In the genomic region with DNA sequence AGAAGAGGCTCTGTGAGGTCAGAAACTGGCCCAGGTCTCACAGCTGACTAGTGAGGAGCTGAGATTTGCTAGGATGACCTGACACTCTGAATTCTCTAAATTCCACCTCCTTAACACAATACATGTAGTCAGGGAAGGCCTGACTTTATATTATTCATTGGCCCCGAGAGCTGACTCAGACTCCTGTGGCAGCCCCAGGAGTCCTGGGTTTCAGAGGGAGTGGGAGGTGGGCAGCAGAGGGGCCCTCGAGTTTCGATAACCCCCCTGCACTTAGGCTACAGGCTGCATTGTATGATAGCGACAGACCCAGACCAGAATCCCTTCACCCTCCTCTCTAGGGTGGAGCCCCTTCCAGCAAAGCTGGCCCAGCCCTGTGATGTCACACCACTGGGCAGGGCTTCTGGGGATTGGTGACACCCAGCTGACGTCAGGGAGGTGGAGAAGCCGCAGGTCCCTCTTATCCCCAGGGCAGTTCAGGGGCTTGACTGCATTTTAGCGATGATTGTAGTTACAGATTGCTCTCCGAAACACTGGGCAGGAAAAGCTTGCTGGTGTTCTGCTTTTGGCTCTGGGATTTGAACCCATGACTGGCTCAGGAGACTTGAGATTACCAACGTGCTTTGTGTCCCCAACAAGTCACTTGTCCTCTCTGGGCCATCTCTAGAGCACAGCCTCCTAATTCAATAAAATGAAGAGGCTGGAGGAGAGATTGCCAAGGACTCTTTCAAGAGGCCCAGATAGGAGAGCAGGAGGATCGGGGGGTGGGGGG, we compare ENCODE assay signal across 9 cellular contexts. TPM values are rescaled to one million over a fixed set of nuclear protein-coding genes. Genes with fewer than 3 reads are reported as not detected.
DNase-seq lines count a peak whose midpoint lies in the region; ATAC-seq, FAIRE-seq and TF ChIP-seq lines count a peak whose summit lies in the region.
"Had no signal": no experiment of that assay in that cellular context is flagged by ENCODE, and none has a peak within 500 bp of the region (broad histone marks: within the 10 kb centered on the region; RNA-seq: fewer than 3 reads in every experiment).

No MANE protein-coding gene starts in this region.

- H2BK12ac ChIP-seq in H1 (ENCODE audit: low read depth, low read length) = peak overlapping the region; percentile 5

- H3K23ac ChIP-seq in H1 (ENCODE audit: insufficient read length) = no peak overlapping the region

- DNase-seq in NCI-H82 treated with DMSO at 0.1 percent for 48 hours (lab: John Stamatoyannopoulos, UW; ENCODE audit: unreplicated experiment) (peak; percentile 80), H1 (ENCODE audit: low read depth in 1 of 2, low spot score in 2 of 2) (peak; percentile 58 to 90), osteoblast (ENCODE audit: insufficient read length, low spot score, missing footprints) (peak; percentile 97)
- DNase-seq: activated CD4-positive, CD25-positive, alpha-beta regulatory T cell had no signal

- H2BK120ac ChIP-seq in H1 (replicated peaks; ENCODE audit: low read depth, low read length) = no peak overlapping the region

- peak overlapping the region; percentile 41 for H4K5ac ChIP-seq in H1 (ENCODE audit: insufficient read length, low read depth, low read length)

- H3K4me2 ChIP-seq in H1 (ENCODE audit: insufficient read depth in 1 of 2, low read depth in 2 of 2, low read length in 2 of 2) (peak overlapping the region; percentile 37 to 58), osteoblast (ENCODE audit: insufficient read depth, low read length) (peak overlapping the region; percentile 32)

- H3K4me3 ChIP-seq in HEK293 (ENCODE audit: low read depth, low read length) = no peak overlapping the region
- H3K4me3 ChIP-seq in H1 (ENCODE audit: extremely low read depth in 1 of 4, insufficient read depth in 2 of 4, low read depth in 3 of 4, low read length in 4 of 4) = peak overlapping the region in 1 of 4 experiments; percentile 33; a peak in 1 of 8 replicates
- H3K4me3 ChIP-seq in osteoblast (ENCODE audit: insufficient read depth, low read length) = no peak overlapping the region

- WGBS in H1 (ENCODE audit: extremely low coverage in 1 of 2, insufficient coverage in 1 of 2, insufficient read length in 1 of 2, insufficient replicate concordance in 2 of 2, low coverage in 1 of 2, low lambda C conversion rate in 2 of 2, missing lambda C conversion rate in 1 of 2), 2 experiments = 19% methylated on average over 10 of the region's 10 CpGs; no CpG with 5 or more reads in 1 of the 2 experiments

- 0 out of 2 replicates have a peak overlapping the region, but pooled peaks have one; percentile 54 for H2BK5ac ChIP-seq in H1 (ENCODE audit: low read depth, low read length)

- no peak for TF ChIP-seq POLR2A in H1 (IDR thresholded peaks at IDR 0.05; ENCODE audit: control extremely low read depth in 1 of 2, low read depth in 2 of 2, low read length in 2 of 2)

- no peak overlapping the region for H4K8ac ChIP-seq in H1 (ENCODE audit: extremely low read depth, insufficient read depth, low read length)

- no peak overlapping the region for H3K4ac ChIP-seq in H1 (replicated peaks; ENCODE audit: insufficient read length, low read depth, low read length)

- ATAC-seq in GM21528 (IDR thresholded peaks at IDR 0.05; ENCODE audit: low FRiP score, unreplicated experiment) (no peak), HG03521 (IDR thresholded peaks at IDR 0.05; ENCODE audit: unreplicated experiment) (no peak), HG02885 (IDR thresholded peaks at IDR 0.05; ENCODE audit: poor library complexity, unreplicated experiment) (no peak), GM18868 (IDR thresholded peaks at IDR 0.05; ENCODE audit: unreplicated experiment) (no peak)

- H3K27me3 ChIP-seq in H1 (replicated peaks in 1 of 4; ENCODE audit: control insufficient read depth in 3 of 4, extremely low read depth in 1 of 4, insufficient read depth in 3 of 4, low read length in 3 of 4) (no peaks in the 10 kb centered on the region), osteoblast (ENCODE audit: insufficient read depth, low read length) (no peaks in the 10 kb centered on the region)

- H3K4me1 ChIP-seq in HEK293 (ENCODE audit: control insufficient read depth, insufficient read depth, low read length) (peaks cover 9% of the 10 kb centered on the region), H1 (replicated peaks in 1 of 4; ENCODE audit: control insufficient read depth in 3 of 4, insufficient read depth in 4 of 4, low read length in 3 of 4) (peaks cover 19 to 31% (median 20%) of the 10 kb centered on the region in 4 experiments), osteoblast (ENCODE audit: insufficient read depth, low read length) (peaks cover 10% of the 10 kb centered on the region)

- H3K27ac ChIP-seq in HEK293 (ENCODE audit: extremely low read depth, low read depth, low read length) (no peak overlapping the region; the same call in 1 of the 2 replicates), H1 (ENCODE audit: low read depth, low read length) (peak overlapping the region; percentile 70; the same call in 1 of the 2 replicates), osteoblast (ENCODE audit: low read depth, low read length) (peak overlapping the region; percentile 65)

- peak overlapping the region; percentile 50; the same call in 1 of the 2 replicates for H2BK20ac ChIP-seq in H1 (ENCODE audit: low read length)

- H3K23me2 ChIP-seq in H1 (ENCODE audit: low read depth, low read length) = no peaks in the 10 kb centered on the region

- POLR2A ChIA-PET in HEK293 (lab: Yijun Ruan, JAX) = interaction anchor here (0.7 to 2.0 kb wide), 6 partner anchors 12 to 99 kb away, joined by 3 to 11 read pairs (median 5); a partner anchor contains a TSS
- POLR2A ChIA-PET in H1 (lab: Charles Lee; ENCODE audit: partially characterized antibody) = interaction anchor here (0.7 to 4.3 kb wide), 12 partner anchors 12 to 103 kb away, joined by 3 to 33 read pairs (median 4); a partner anchor contains a TSS

- H3K18ac ChIP-seq in H1 (ENCODE audit: extremely low read depth, low read length) = 0 out of 2 replicates have a peak overlapping the region, but pooled peaks have one; percentile 55

- H3K79me2 ChIP-seq in H1 (ENCODE audit: control insufficient read depth in 1 of 2, insufficient read depth in 2 of 2, low read length in 2 of 2) (no peaks in the 10 kb centered on the region), osteoblast (ENCODE audit: insufficient read depth, low read length) (no peaks in the 10 kb centered on the region)

- TF ChIP-seq CTCF in HEK293 (tag by site-specific recombination; IDR thresholded peaks at IDR 0.05) (no peak), H1 (IDR thresholded peaks at IDR 0.05; ENCODE audit: control extremely low read depth in 1 of 3, insufficient read depth in 1 of 3, low read depth in 1 of 3, low read length in 3 of 3) (no peak), osteoblast (IDR thresholded peaks at IDR 0.05; ENCODE audit: extremely low read depth, low read depth, low read length) (no peak)

- H2AFZ ChIP-seq in H1 (ENCODE audit: low read length) = no peak overlapping the region
- H2AFZ ChIP-seq in osteoblast (ENCODE audit: low read length) = peak overlapping the region; percentile 56

- H3K9me3 ChIP-seq in HEK293 (ENCODE audit: control insufficient read depth, insufficient read depth, low read depth, low read length) (no peaks in the 10 kb centered on the region), H1 (ENCODE audit: insufficient read depth in 2 of 2, low read depth in 1 of 2, low read length in 1 of 2) (no peaks in the 10 kb centered on the region), osteoblast (ENCODE audit: low read depth, low read length) (no peaks in the 10 kb centered on the region)

- peak overlapping the region in 1 of 4 experiments; percentile 8; a peak in 1 of 7 replicates for H3K9ac ChIP-seq in H1 (replicated peaks in 1 of 4; ENCODE audit: extremely low read depth in 1 of 4, low read depth in 3 of 4, low read length in 3 of 4)

- no peak for TF ChIP-seq RAD21 in H1 (IDR thresholded peaks at IDR 0.05 in 1 of 2, conservative IDR thresholded peaks at IDR 0.05 in 1 of 2; ENCODE audit: low read depth in 2 of 2, low read length in 2 of 2)

- H3K79me1 ChIP-seq in H1 (ENCODE audit: low read depth, low read length) = no peaks in the 10 kb centered on the region

- H4K20me1 ChIP-seq in H1 (replicated peaks in 1 of 2; ENCODE audit: control insufficient read depth in 1 of 2, insufficient read depth in 2 of 2, low read length in 2 of 2) (no peaks in the 10 kb centered on the region), osteoblast (ENCODE audit: insufficient read depth, low read length) (no peaks in the 10 kb centered on the region)

- TF ChIP-seq EP300 in H1 (IDR thresholded peaks at IDR 0.05; ENCODE audit: borderline replicate concordance in 1 of 2, low read depth in 2 of 2, low read length in 2 of 2) = no peak

- H3K36me3 ChIP-seq in HEK293 (ENCODE audit: control insufficient read depth in 2 of 2, insufficient read depth in 1 of 2, low read length in 2 of 2) (no peaks in the 10 kb centered on the region), H1 (ENCODE audit: control insufficient read depth in 2 of 4, insufficient read depth in 4 of 4, low read length in 3 of 4) (no peaks in the 10 kb centered on the region), osteoblast (ENCODE audit: insufficient read depth, low read length) (no peaks in the 10 kb centered on the region)

- FAIRE-seq in H1 (lab: Jason Lieb, UNC) = no peak

- H3K56ac ChIP-seq in H1 (replicated peaks; ENCODE audit: insufficient read length, low read depth, low read length) = no peak overlapping the region

- peak overlapping the region; percentile 65; the same call in 1 of the 2 replicates for H2BK15ac ChIP-seq in H1 (ENCODE audit: low read length)

- no peak overlapping the region for H4K91ac ChIP-seq in H1 (replicated peaks; ENCODE audit: insufficient read length, low read length)

- H3K14ac ChIP-seq in H1 (ENCODE audit: insufficient read length) = no peak overlapping the region

- no peak overlapping the region for H2AK5ac ChIP-seq in H1 (ENCODE audit: low read depth, low read length)

- CTCF ChIA-PET in HEK293 (lab: Yijun Ruan, JAX) (interaction anchor here (0.5 to 2.9 kb wide), 12 partner anchors 11 to 230 kb away, joined by 3 to 15 read pairs (median 4); no protein-coding TSS in a partner anchor), H1 (lab: Charles Lee; ENCODE audit: partially characterized antibody) (interaction anchor here (0.9 to 5.3 kb wide), 8 partner anchors 10 to 210 kb away, joined by 3 to 77 read pairs (median 10); a partner anchor contains a TSS)

RNA-seq across cellular contexts. Expression of a gene that starts 17.0 kb away (rescaled TPM):
- total RNA-seq in H1 (2021; fragmentation: NEBNext Ultra II Directional; extraction: Animal tissue kit (Norgen Biotek cat#: 25700)) = 0.08 and 0.13 TPM in 2 replicates
- polyA plus RNA-seq in H1 (2011; rRNA removed) = 0.23 and 0.25 TPM in 2 replicates
- 0.16 TPM for polyA plus RNA-seq in H1 (2011; cell fraction: cytosol; rRNA removed)
- 0.17 TPM for polyA plus RNA-seq in H1 (2011; cell fraction: nucleus; rRNA removed)
- 0.18 to 0.20 TPM (median 0.20 TPM) in 4 replicates for polyA plus RNA-seq in H1 (2012, experiment 1 of 2)
- 0.09 TPM for polyA plus RNA-seq in H1 (2012, experiment 2 of 2)
- 0.10 TPM for polyA plus RNA-seq in H1 (2013, experiment 1 of 2)
- polyA plus RNA-seq in H1 (2013, experiment 2 of 2) = 0.15 TPM
- 0.13 and 0.22 TPM in 2 replicates for polyA minus RNA-seq in H1 (2011; rRNA and poly(A)+ RNA removed)
- not detected for polyA minus RNA-seq in H1 (2011; cell fraction: cytosol; rRNA and poly(A)+ RNA removed)
- 0.50 TPM for polyA minus RNA-seq in H1 (2011; cell fraction: nucleus; rRNA and poly(A)+ RNA removed)
- total RNA-seq in osteoblast = not detected in 2 replicates

RNA-seq across cellular contexts. Expression of a gene that starts 38.8 kb away (rescaled TPM):
- 58.7 and 59.0 TPM in 2 replicates for total RNA-seq in H1 (2021; fragmentation: NEBNext Ultra II Directional; extraction: Animal tissue kit (Norgen Biotek cat#: 25700))
- polyA plus RNA-seq in H1 (2011; rRNA removed) = 40.3 and 41.7 TPM in 2 replicates
- polyA plus RNA-seq in H1 (2011; cell fraction: cytosol; rRNA removed) = 39.3 TPM
- polyA plus RNA-seq in H1 (2011; cell fraction: nucleus; rRNA removed) = 35.6 TPM
- 35.1 to 57.5 TPM (median 42.3 TPM) in 4 replicates for polyA plus RNA-seq in H1 (2012, experiment 1 of 2)
- 35.7 TPM for polyA plus RNA-seq in H1 (2012, experiment 2 of 2)
- polyA plus RNA-seq in H1 (2013, experiment 1 of 2) = 26.4 TPM
- 26.9 TPM for polyA plus RNA-seq in H1 (2013, experiment 2 of 2)
- polyA minus RNA-seq in H1 (2011; rRNA and poly(A)+ RNA removed) = 20.7 and 22.3 TPM in 2 replicates
- 23.3 TPM for polyA minus RNA-seq in H1 (2011; cell fraction: cytosol; rRNA and poly(A)+ RNA removed)
- 16.2 TPM for polyA minus RNA-seq in H1 (2011; cell fraction: nucleus; rRNA and poly(A)+ RNA removed)
- total RNA-seq in osteoblast = 24.2 and 25.0 TPM in 2 replicates

RNA-seq across cellular contexts. Expression of a gene that starts 54.6 kb away (rescaled TPM):
- not detected in 2 replicates for total RNA-seq in H1 (2021; fragmentation: NEBNext Ultra II Directional; extraction: Animal tissue kit (Norgen Biotek cat#: 25700))
- 0.20 TPM in 2 replicates for polyA plus RNA-seq in H1 (2011; rRNA removed)
- 0.31 TPM for polyA plus RNA-seq in H1 (2011; cell fraction: cytosol; rRNA removed)
- polyA plus RNA-seq in H1 (2011; cell fraction: nucleus; rRNA removed) = 0.46 TPM
- polyA plus RNA-seq in H1 (2012, experiment 1 of 2) = 0.11 to 0.37 TPM (median 0.14 TPM) in 3 of 4 replicates, not detected in the other
- polyA plus RNA-seq in H1 (2012, experiment 2 of 2) = 0.13 TPM
- polyA plus RNA-seq in H1 (2013, experiment 1 of 2) = 0.12 TPM
- 0.11 TPM for polyA plus RNA-seq in H1 (2013, experiment 2 of 2)
- 0.10 TPM in 1 of 2 replicates, not detected in the other for polyA minus RNA-seq in H1 (2011; rRNA and poly(A)+ RNA removed)
- not detected for polyA minus RNA-seq in H1 (2011; cell fraction: cytosol; rRNA and poly(A)+ RNA removed)
- not detected for polyA minus RNA-seq in H1 (2011; cell fraction: nucleus; rRNA and poly(A)+ RNA removed)
- total RNA-seq in osteoblast = not detected in 2 replicates
